Comparison of ENCODE assay signal across 2 cellular contexts in the genomic region with DNA sequence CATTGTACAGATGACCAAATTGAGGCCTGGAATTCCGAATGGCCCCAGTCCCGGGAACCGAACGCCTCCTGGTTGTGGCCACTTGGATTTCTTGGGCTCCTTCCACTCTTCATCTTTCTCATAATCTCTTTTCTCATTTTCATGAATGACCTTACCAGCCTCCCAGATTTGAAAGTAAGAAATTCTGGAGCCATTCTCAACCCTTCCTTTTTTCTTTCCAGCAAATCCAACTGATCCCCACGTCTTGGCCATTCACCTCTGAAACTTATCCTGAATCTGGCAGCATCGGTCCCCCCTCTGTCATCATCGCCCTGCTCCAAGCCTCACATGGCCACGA.
A peak's percentile ranks its signal among the peaks of the same experiment; 100 is the strongest.
TF ChIP-seq lines count a peak whose summit lies in the region.

No MANE protein-coding gene starts in this region.

TF ChIP-seq in GM12878, 131 proteins besides CTCF, POLR2A, EP300 and RAD21:
- TF ChIP-seq SMAD1 (IDR thresholded peaks at IDR 0.05; ENCODE audit: low read depth, partially characterized antibody), result no peak
- TF ChIP-seq, protein P1, sequence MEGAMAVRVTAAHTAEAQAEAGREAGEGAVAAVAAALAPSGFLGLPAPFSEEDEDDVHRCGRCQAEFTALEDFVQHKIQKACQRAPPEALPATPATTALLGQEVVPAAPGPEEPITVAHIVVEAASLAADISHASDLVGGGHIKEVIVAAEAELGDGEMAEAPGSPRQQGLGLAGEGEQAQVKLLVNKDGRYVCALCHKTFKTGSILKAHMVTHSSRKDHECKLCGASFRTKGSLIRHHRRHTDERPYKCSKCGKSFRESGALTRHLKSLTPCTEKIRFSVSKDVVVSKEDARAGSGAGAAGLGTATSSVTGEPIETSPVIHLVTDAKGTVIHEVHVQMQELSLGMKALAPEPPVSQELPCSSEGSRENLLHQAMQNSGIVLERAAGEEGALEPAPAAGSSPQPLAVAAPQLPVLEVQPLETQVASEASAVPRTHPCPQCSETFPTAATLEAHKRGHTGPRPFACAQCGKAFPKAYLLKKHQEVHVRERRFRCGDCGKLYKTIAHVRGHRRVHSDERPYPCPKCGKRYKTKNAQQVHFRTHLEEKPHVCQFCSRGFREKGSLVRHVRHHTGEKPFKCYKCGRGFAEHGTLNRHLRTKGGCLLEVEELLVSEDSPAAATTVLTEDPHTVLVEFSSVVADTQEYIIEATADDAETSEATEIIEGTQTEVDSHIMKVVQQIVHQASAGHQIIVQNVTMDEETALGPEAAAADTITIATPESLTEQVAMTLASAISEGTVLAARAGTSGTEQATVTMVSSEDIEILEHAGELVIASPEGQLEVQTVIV (IDR thresholded peaks at IDR 0.05; ENCODE audit: borderline replicate concordance, partially characterized antibody), result no peak
- TF ChIP-seq, protein P2, sequence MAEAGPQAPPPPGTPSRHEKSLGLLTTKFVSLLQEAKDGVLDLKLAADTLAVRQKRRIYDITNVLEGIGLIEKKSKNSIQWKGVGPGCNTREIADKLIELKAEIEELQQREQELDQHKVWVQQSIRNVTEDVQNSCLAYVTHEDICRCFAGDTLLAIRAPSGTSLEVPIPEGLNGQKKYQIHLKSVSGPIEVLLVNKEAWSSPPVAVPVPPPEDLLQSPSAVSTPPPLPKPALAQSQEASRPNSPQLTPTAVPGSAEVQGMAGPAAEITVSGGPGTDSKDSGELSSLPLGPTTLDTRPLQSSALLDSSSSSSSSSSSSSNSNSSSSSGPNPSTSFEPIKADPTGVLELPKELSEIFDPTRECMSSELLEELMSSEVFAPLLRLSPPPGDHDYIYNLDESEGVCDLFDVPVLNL (IDR thresholded peaks at IDR 0.05; ENCODE audit: low read depth, low read length), result no peak
- TF ChIP-seq, protein P3, sequence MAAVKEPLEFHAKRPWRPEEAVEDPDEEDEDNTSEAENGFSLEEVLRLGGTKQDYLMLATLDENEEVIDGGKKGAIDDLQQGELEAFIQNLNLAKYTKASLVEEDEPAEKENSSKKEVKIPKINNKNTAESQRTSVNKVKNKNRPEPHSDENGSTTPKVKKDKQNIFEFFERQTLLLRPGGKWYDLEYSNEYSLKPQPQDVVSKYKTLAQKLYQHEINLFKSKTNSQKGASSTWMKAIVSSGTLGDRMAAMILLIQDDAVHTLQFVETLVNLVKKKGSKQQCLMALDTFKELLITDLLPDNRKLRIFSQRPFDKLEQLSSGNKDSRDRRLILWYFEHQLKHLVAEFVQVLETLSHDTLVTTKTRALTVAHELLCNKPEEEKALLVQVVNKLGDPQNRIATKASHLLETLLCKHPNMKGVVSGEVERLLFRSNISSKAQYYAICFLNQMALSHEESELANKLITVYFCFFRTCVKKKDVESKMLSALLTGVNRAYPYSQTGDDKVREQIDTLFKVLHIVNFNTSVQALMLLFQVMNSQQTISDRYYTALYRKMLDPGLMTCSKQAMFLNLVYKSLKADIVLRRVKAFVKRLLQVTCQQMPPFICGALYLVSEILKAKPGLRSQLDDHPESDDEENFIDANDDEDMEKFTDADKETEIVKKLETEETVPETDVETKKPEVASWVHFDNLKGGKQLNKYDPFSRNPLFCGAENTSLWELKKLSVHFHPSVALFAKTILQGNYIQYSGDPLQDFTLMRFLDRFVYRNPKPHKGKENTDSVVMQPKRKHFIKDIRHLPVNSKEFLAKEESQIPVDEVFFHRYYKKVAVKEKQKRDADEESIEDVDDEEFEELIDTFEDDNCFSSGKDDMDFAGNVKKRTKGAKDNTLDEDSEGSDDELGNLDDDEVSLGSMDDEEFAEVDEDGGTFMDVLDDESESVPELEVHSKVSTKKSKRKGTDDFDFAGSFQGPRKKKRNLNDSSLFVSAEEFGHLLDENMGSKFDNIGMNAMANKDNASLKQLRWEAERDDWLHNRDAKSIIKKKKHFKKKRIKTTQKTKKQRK (IDR thresholded peaks at IDR 0.05; ENCODE audit: low read depth, low read length), result no peak
- no peak for TF ChIP-seq MTA2 (IDR thresholded peaks at IDR 0.05; ENCODE audit: low read depth)
- no peak for TF ChIP-seq CHD1 (IDR thresholded peaks at IDR 0.05; ENCODE audit: low read depth, low read length)
- TF ChIP-seq GABPA (IDR thresholded peaks at IDR 0.05; ENCODE audit: low read depth), result no peak
- TF ChIP-seq, protein P4, sequence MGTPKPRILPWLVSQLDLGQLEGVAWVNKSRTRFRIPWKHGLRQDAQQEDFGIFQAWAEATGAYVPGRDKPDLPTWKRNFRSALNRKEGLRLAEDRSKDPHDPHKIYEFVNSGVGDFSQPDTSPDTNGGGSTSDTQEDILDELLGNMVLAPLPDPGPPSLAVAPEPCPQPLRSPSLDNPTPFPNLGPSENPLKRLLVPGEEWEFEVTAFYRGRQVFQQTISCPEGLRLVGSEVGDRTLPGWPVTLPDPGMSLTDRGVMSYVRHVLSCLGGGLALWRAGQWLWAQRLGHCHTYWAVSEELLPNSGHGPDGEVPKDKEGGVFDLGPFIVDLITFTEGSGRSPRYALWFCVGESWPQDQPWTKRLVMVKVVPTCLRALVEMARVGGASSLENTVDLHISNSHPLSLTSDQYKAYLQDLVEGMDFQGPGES (IDR thresholded peaks at IDR 0.05), result no peak
- TF ChIP-seq RB1 (IDR thresholded peaks at IDR 0.05; ENCODE audit: borderline replicate concordance), result no peak
- TF ChIP-seq ETV6 (conservative IDR thresholded peaks at IDR 0.05 in 1 of 2, IDR thresholded peaks at IDR 0.05 in 1 of 2; ENCODE audit: borderline replicate concordance in 1 of 2, low read depth in 1 of 2), result no peak

TF ChIP-seq in neural cell, 6 proteins besides CTCF, POLR2A, EP300 and RAD21:
- no peak for TF ChIP-seq TAF1 (IDR thresholded peaks at IDR 0.05; ENCODE audit: low read depth)
- peak; percentile 14 for TF ChIP-seq SMC3 (conservative IDR thresholded peaks at IDR 0.05; ENCODE audit: poor library complexity)
- no peak for TF ChIP-seq MXI1 (conservative IDR thresholded peaks at IDR 0.05; ENCODE audit: poor library complexity, severe bottlenecking)
- TF ChIP-seq, protein P5, sequence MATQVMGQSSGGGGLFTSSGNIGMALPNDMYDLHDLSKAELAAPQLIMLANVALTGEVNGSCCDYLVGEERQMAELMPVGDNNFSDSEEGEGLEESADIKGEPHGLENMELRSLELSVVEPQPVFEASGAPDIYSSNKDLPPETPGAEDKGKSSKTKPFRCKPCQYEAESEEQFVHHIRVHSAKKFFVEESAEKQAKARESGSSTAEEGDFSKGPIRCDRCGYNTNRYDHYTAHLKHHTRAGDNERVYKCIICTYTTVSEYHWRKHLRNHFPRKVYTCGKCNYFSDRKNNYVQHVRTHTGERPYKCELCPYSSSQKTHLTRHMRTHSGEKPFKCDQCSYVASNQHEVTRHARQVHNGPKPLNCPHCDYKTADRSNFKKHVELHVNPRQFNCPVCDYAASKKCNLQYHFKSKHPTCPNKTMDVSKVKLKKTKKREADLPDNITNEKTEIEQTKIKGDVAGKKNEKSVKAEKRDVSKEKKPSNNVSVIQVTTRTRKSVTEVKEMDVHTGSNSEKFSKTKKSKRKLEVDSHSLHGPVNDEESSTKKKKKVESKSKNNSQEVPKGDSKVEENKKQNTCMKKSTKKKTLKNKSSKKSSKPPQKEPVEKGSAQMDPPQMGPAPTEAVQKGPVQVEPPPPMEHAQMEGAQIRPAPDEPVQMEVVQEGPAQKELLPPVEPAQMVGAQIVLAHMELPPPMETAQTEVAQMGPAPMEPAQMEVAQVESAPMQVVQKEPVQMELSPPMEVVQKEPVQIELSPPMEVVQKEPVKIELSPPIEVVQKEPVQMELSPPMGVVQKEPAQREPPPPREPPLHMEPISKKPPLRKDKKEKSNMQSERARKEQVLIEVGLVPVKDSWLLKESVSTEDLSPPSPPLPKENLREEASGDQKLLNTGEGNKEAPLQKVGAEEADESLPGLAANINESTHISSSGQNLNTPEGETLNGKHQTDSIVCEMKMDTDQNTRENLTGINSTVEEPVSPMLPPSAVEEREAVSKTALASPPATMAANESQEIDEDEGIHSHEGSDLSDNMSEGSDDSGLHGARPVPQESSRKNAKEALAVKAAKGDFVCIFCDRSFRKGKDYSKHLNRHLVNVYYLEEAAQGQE (IDR thresholded peaks at IDR 0.05; ENCODE audit: borderline replicate concordance), result no peak
